Comparison of ENCODE assay signal across 22 cellular contexts in the genomic region with DNA sequence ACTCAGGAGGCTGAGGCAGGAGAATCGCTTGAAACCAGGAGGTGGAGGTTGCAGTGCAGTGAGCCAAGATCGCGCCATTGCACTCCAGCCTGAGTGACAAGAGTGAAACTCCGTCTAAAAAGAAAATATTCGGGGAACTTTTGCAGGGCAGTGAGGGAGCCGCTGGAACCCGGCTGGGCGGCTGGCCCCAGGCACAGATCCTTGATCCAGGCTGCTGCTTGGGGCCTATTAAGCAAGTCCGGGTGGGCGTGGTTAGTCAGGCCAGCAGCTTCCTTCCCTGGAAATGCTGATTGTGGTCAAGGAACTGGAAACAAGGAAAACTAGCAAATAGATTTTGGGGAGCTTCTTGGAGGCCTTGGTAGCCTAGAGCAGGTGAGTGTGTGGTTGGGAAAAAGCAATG.
"Had no signal": no experiment of that assay in that cellular context is flagged by ENCODE, and none has a peak within 500 bp of the region (broad histone marks: within the 10 kb centered on the region; RNA-seq: fewer than 3 reads in every experiment).

No MANE protein-coding gene starts in this region.

- H3K9me3 ChIP-seq: adrenal gland, esophagus squamous epithelium, right atrium auricular region, upper lobe of left lung had no signal

- DNase-seq: activated CD4-positive, alpha-beta T cell treated with anti-CD3 and anti-CD28 coated beads for 4 hours; activated CD4-positive, alpha-beta T cell treated with anti-CD3 and anti-CD28 coated beads, Interleukin-2, amount 50 U/mL, for 48 hours; activated CD8-positive, alpha-beta memory T cell treated with anti-CD3 and anti-CD28 coated beads for 24 hours; activated effector memory CD4-positive, alpha-beta T cell treated with anti-CD3 and anti-CD28 coated beads, Interleukin-2, amount 50 U/mL, for 16 hours; activated naive CD4-positive, alpha-beta T cell treated with anti-CD3 and anti-CD28 coated beads for 36 hours; activated naive CD8-positive, alpha-beta T cell treated with anti-CD3 and anti-CD28 coated beads for 36 hours; activated T-cell treated with anti-CD3 and anti-CD28 coated beads, Interleukin-2, amount 50 U/mL, for 1 hour; central memory CD4-positive, alpha-beta T cell; effector CD4-positive, alpha-beta T cell; esophagus squamous epithelium; islet precursor cell; left cardiac atrium; mammary epithelial cell; naive thymus-derived CD4-positive, alpha-beta T cell; stimulated activated CD4-positive, alpha-beta T cell treated with anti-CD3 and anti-CD28 coated beads, Interleukin-2, amount 100 ng/mL, for 48 hours; stimulated activated naive CD4-positive, alpha-beta T cell treated with Interleukin-2 at 50 U/mL for 16 hours; T-cell had no signal

- H3K27me3 ChIP-seq: adrenal gland, esophagus squamous epithelium, hepatocyte, right atrium auricular region, upper lobe of left lung had no signal

- H3K27ac ChIP-seq: epithelial cell of prostate, esophagus squamous epithelium, hepatocyte had no signal

- H3K4me3 ChIP-seq: adrenal gland, esophagus squamous epithelium, hepatocyte, right atrium auricular region, upper lobe of left lung had no signal
